In the genomic region with DNA sequence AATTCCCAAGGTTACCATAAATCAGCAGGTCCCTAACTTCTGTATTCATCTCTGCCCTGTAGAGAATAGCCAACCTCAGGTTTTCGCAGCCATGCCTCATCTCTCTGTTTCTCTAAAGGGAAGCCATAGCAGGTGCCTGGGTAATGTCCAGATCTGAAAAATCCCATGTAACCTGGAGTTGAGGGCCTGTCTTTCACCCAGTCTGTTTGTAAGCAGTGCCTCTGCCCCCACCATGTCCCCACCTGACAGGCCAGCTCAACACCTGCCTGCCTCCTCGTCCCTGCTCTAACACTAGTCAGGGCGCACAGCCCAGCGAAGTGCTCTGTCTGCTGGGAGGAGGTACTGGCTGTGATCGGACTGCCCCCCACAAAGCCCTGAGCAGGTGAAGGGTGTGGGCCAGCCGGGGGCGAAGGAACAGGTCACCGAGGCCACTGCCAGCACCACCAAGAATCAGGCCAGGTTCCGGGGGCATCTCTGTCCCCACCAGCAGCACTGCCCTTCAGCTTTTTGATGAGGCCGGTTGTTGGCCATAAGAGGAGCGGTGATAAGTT, we compare ENCODE assay signal across 28 cellular contexts.
"Had no signal": no experiment of that assay in that cellular context is flagged by ENCODE, and none has a peak within 500 bp of the region (broad histone marks: within the 10 kb centered on the region; RNA-seq: fewer than 3 reads in every experiment).

No MANE protein-coding gene starts in this region.

- H3K4me3 ChIP-seq: adrenal gland, ascending aorta, body of pancreas, breast epithelium, cardiac muscle cell had no signal

- H3K27ac ChIP-seq: adrenal gland, ascending aorta, body of pancreas, brain microvascular endothelial cell, breast epithelium, cardiac muscle cell had no signal

- H3K36me3 ChIP-seq: adrenal gland, ascending aorta, brain microvascular endothelial cell, breast epithelium, cardiac muscle cell had no signal

- H3K9me3 ChIP-seq: adrenal gland, ascending aorta, body of pancreas, breast epithelium had no signal

- H3K27me3 ChIP-seq: adrenal gland, ascending aorta, body of pancreas, brain microvascular endothelial cell, breast epithelium, cardiac muscle cell had no signal

- H3K4me1 ChIP-seq: adrenal gland, ascending aorta, body of pancreas, breast epithelium had no signal

- DNase-seq: activated effector memory CD4-positive, alpha-beta T cell treated with anti-CD3 and anti-CD28 coated beads, Interleukin-2, amount 50 U/mL, for 16 hours; activated effector memory CD4-positive, alpha-beta T cell treated with Interleukin-2 at 50 U/mL for 16 hours; activated gamma-delta T cell; activated gamma-delta T cell treated with Interleukin-2 at 50 U/mL for 16 hours; activated naive CD4-positive, alpha-beta T cell; activated naive CD4-positive, alpha-beta T cell treated with anti-CD3 and anti-CD28 coated beads for 36 hours; activated naive CD4-positive, alpha-beta T cell treated with anti-CD3 and anti-CD28 coated beads, Interleukin-2, amount 10 ng/mL, durations not matched to agents 7 days and 5 days; activated naive CD4-positive, alpha-beta T cell treated with anti-CD3 and anti-CD28 coated beads, Interleukin-2, amount 50 U/mL, for 16 hours; activated naive CD4-positive, alpha-beta T cell treated with Interleukin-2 at 50 U/mL for 16 hours; activated naive CD8-positive, alpha-beta T cell treated with anti-CD3 and anti-CD28 coated beads for 36 hours; activated naive CD8-positive, alpha-beta T cell treated with anti-CD3 and anti-CD28 coated beads, Interleukin-2, amount 10 ng/mL, durations not matched to agents 7 days and 5 days; activated naive CD8-positive, alpha-beta T cell treated with anti-CD3 and anti-CD28 coated beads, Interleukin-2, amount 50 U/mL, for 24 hours; activated T-cell treated with anti-CD3 and anti-CD28 coated beads for 4 hours; activated T-cell treated with anti-CD3 and anti-CD28 coated beads, Interleukin-2, amount 50 U/mL, for 1 hour; activated T-cell treated with anti-CD3 and anti-CD28 coated beads, Interleukin-2, amount 50 U/mL, for 24 hours; activated T-cell treated with anti-CD3 and anti-CD28 coated beads, Interleukin-2, amount 50 U/mL, for 4 hours; activated T-cell treated with anti-CD3 and anti-CD28 coated beads, Interleukin-2, amount 50 U/mL, for 48 hours; activated T-cell treated with anti-CD3 and anti-CD28 coated beads, Interleukin-2, amount 50 U/mL, for 72 hours; adrenal gland; amniotic stem cell; aorta; body of pancreas; brain microvascular endothelial cell; central memory CD4-positive, alpha-beta T cell; cerebellar nuclear complex had no signal
